ENCODE assay signal across 13 cellular contexts in the genomic region with DNA sequence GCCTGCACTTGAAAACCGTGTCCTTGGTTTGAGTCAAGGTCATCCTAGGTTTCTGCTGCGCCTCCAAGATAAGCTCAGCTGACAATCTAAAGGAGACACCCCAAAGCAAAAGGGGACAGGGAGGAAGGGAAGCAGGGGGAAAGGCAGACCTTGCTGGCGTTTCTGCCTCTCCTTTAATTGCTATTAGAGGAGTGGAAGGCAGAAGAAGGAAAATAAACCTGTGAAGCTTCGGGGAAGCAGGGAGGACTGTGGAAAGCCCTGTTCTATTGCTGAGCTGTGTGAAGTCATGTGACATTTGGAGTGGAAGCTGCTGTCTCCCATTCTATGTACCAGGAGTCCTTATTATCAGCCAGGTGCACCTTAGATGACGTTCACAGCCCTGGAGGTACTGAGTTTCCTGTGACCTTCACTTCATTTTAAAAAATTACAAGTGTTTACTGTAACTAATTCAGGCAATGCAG. TPM values are rescaled to one million over a fixed set of nuclear protein-coding genes. Genes with fewer than 3 reads are reported as not detected.
DNase-seq lines count a peak whose midpoint lies in the region; TF ChIP-seq lines count a peak whose summit lies in the region.
"Had no signal": no experiment of that assay in that cellular context is flagged by ENCODE, and none has a peak within 500 bp of the region (broad histone marks: within the 10 kb centered on the region; RNA-seq: fewer than 3 reads in every experiment).

No MANE protein-coding gene starts in this region.

- H3K4me3 Mint-ChIP-seq in H9: no peak overlapping the region
- H3K4me3 Mint-ChIP-seq: activated CD4-positive, alpha-beta memory T cell treated with anti-CD3 and anti-CD28 coated beads for 36 hours; stimulated activated memory B cell treated with anti-CD40 and anti-IgM and Interleukin-4, amounts not matched to agents 10 μg/mL and 1 μg/mL and 100 μg/mL, for 72 hours had no signal

- H3K23me2 ChIP-seq in H9 (ENCODE audit: insufficient read length, low read depth, low read length, poor library complexity, severe bottlenecking): peaks cover 4% of the 10 kb centered on the region

- H3K14ac ChIP-seq in H9 (ENCODE audit: insufficient read depth, low read length): no peak overlapping the region

- no peak overlapping the region for H3K4ac ChIP-seq in H9 (ENCODE audit: low read depth, low read length)

- H3K27ac Mint-ChIP-seq in H9: 0 out of 7 replicates have a peak overlapping the region, but pooled peaks of 1 of the 3 experiments have one; percentile 31
- H3K27ac Mint-ChIP-seq: activated CD4-positive, alpha-beta memory T cell treated with anti-CD3 and anti-CD28 coated beads for 36 hours had no signal

- no peaks in the 10 kb centered on the region for H3K27me3 ChIP-seq in H9 (ENCODE audit: insufficient read depth, low read length)
- H3K27me3 ChIP-seq in adrenal gland: no peaks in the 10 kb centered on the region
- H3K27me3 ChIP-seq: colonic mucosa had no signal

- H3K23ac ChIP-seq in H9 (ENCODE audit: insufficient read length, low read depth, low read length): no peak overlapping the region

- no peak overlapping the region for H4K91ac ChIP-seq in H9 (ENCODE audit: insufficient read length, low read depth, low read length)

- no peak overlapping the region for H3K9ac ChIP-seq in H9 (ENCODE audit: extremely low read depth, insufficient read length, low read length)

- H3T11ph ChIP-seq in H9 (ENCODE audit: low read length): no peak overlapping the region

- H3K4me1 Mint-ChIP-seq in H9: peaks cover 33 to 40% of the 10 kb centered on the region in 2 experiments

- no peak for TF ChIP-seq CTCF in H9 (conservative IDR thresholded peaks at IDR 0.05)
- no peak for TF ChIP-seq CTCF in adrenal gland (IDR thresholded peaks at IDR 0.05)

- no peak overlapping the region for H2BK15ac ChIP-seq in H9 (ENCODE audit: low read depth, low read length)

- H2BK120ac ChIP-seq in H9 (ENCODE audit: low read depth, low read length, poor library complexity, severe bottlenecking): no peak overlapping the region

- H3K27me3 Mint-ChIP-seq in H9 (ENCODE audit: low read depth): no peaks in the 10 kb centered on the region
- H3K27me3 Mint-ChIP-seq: activated CD4-positive, alpha-beta memory T cell treated with anti-CD3 and anti-CD28 coated beads for 36 hours; stimulated activated memory B cell treated with anti-CD40 and anti-IgM and Interleukin-4, amounts not matched to agents 10 μg/mL and 1 μg/mL and 100 μg/mL, for 72 hours had no signal

- no peak overlapping the region for H4K8ac ChIP-seq in H9 (replicated peaks; ENCODE audit: insufficient read length, low read depth, low read length)

- peak overlapping the region; percentile 28 for H3K18ac ChIP-seq in H9 (ENCODE audit: insufficient read length, low read depth, low read length)

- H4K20me1 ChIP-seq in H9 (ENCODE audit: control insufficient read depth, insufficient read depth, insufficient read length): no peaks in the 10 kb centered on the region

- WGBS in H9 (ENCODE audit: extremely low coverage, insufficient read length, low lambda C conversion rate): no CpG with 5 or more reads among the region's 5 CpGs
- 24 to 49% (median 36%) methylated on average over 5 of the region's 5 CpGs for WGBS in adrenal gland, 4 donors

- no peak overlapping the region for H2BK12ac ChIP-seq in H9 (ENCODE audit: insufficient read length, low read depth, low read length)

- no peak overlapping the region for H3K27ac ChIP-seq in H9 (ENCODE audit: insufficient read length, low read depth, low read length)
- H3K27ac ChIP-seq in adrenal gland: peak overlapping the region in 3 of 5 donors; percentile 14 to 65 (median 27)
- H3K27ac ChIP-seq: colonic mucosa had no signal

- H3K4me2 ChIP-seq in H9 (ENCODE audit: insufficient read depth, insufficient read length, low read length): no peak overlapping the region

- H3K36me3 Mint-ChIP-seq in H9 (ENCODE audit: insufficient read depth in 1 of 3, low read depth in 3 of 3): peaks cover 3 to 4% (median 3%) of the 10 kb centered on the region in 3 experiments

- no peak overlapping the region for H3K56ac ChIP-seq in H9 (ENCODE audit: insufficient read length, low read depth, low read length)

- no peak overlapping the region for H2BK5ac ChIP-seq in H9 (ENCODE audit: insufficient read length, low read length)

- H3K79me2 ChIP-seq in H9 (ENCODE audit: insufficient read depth, low read length): peaks cover 6% of the 10 kb centered on the region; the same call in 1 of the 2 replicates

- no peaks in the 10 kb centered on the region for H3K9me3 ChIP-seq in H9 (ENCODE audit: control insufficient read depth, low read depth, low read length)
- H3K9me3 ChIP-seq in adrenal gland (replicated peaks in 1 of 3): no peaks in the 10 kb centered on the region
- H3K9me3 ChIP-seq: colonic mucosa had no signal

- H4K5ac ChIP-seq in H9 (ENCODE audit: insufficient read length, low read depth, low read length): no peak overlapping the region

- no peak overlapping the region for H2AFZ ChIP-seq in H9 (ENCODE audit: low read length)

- no peaks in the 10 kb centered on the region for H3K36me3 ChIP-seq in adrenal gland (replicated peaks in 1 of 2)
- H3K36me3 ChIP-seq: colonic mucosa had no signal

- no peak overlapping the region for H2AK5ac ChIP-seq in H9 (ENCODE audit: insufficient read length, low read length)

- intact Hi-C loops in adrenal gland (cut with DNase I): loop anchor here (5.0 to 10.0 kb wide), 2 partner anchors 46 to 54 kb away; no protein-coding TSS in a partner anchor

- H2BK20ac ChIP-seq in H9 (ENCODE audit: low read depth, low read length, poor library complexity, severe bottlenecking): no peak overlapping the region

- no peaks in the 10 kb centered on the region for H3K79me1 ChIP-seq in H9 (ENCODE audit: insufficient read depth, low read depth, low read length, poor library complexity, severe bottlenecking)

- TF ChIP-seq POLR2A in adrenal gland (IDR thresholded peaks at IDR 0.05): no peak

- H3K9me3 Mint-ChIP-seq in H9: peaks cover 2 to 3% of the 10 kb centered on the region in 2 experiments; a peak in 3 of 5 replicates
- H3K9me3 Mint-ChIP-seq: activated CD4-positive, alpha-beta memory T cell treated with anti-CD3 and anti-CD28 coated beads for 36 hours; stimulated activated memory B cell treated with anti-CD40 and anti-IgM and Interleukin-4, amounts not matched to agents 10 μg/mL and 1 μg/mL and 100 μg/mL, for 72 hours had no signal

- DNase-seq in H9 (no peak), NCI-H1436 treated with DMSO at 0.1 percent for 48 hours (lab: John Stamatoyannopoulos, UW) (peak; percentile 66), adrenal gland (peak in 1 of 7 donors; percentile 24), pons (ENCODE audit: low spot score) (peak; percentile 12), GM19238 (ENCODE audit: insufficient read length, low spot score) (no peak), medulla oblongata (ENCODE audit: extremely low spot score) (no peak), AG08395 (ENCODE audit: low spot score) (no peak)
- DNase-seq: activated CD4-positive, alpha-beta memory T cell treated with anti-CD3 and anti-CD28 coated beads for 36 hours; activated naive CD4-positive, alpha-beta T cell treated with Interleukin-2 at 50 U/mL for 16 hours; colonic mucosa; COR-L47; T-helper 2 cell had no signal

- no peak overlapping the region for H3K4me3 ChIP-seq in adrenal gland
- H3K4me3 ChIP-seq: colonic mucosa had no signal

- H3K4me1 ChIP-seq in H9 (ENCODE audit: insufficient read depth, low read length) (peaks cover 6% of the 10 kb centered on the region; the same call in 1 of the 2 replicates), adrenal gland (replicated peaks in 1 of 2) (peaks cover 21 to 25% of the 10 kb centered on the region in 2 donors)

RNA-seq across cellular contexts. Expression of a gene that starts 21.5 kb away (rescaled TPM):
- total RNA-seq in H9 (2021) (56.7 and 63.3 TPM in 2 replicates), adrenal gland (100 to 1,000 TPM in 2 of 8 donors, 10 to 100 TPM in 6; 41.3 to 115 (median 83.1) TPM)
- polyA plus RNA-seq in adrenal gland: 10 to 100 TPM; 40.1 to 60.2 (median 50.3) TPM

Comparison
In these comparisons a context has a peak if more than half of its experiments do, and no peak if none do; other contexts are left out.
1. DNase-seq: peak in NCI-H1436 treated with DMSO at 0.1 percent for 48 hours (single experiment) and pons (single experiment); none in H9 (single experiment), GM19238 (single experiment), medulla oblongata (single experiment) and AG08395 (single experiment).